In the genomic region with DNA sequence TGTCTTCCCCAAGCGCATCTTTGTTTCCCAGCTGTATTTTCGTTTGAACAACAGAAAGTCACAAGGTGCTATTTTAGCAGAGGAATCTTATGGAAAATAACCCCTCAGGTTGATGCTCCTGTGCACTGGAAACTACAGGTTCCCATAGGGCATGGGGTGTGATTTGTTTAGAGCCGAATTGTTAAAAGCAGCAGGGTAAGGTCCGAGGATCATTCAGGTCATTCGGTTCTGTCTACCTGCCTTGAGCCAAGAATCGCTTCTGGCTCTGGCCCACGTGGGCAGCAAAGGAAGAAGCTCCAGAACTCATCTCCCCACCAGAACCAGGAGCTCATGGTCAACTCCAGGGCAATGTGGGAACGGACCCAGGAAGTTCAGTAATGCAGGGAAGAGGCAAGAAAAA, we compare ENCODE assay signal across 22 cellular contexts.
DNase-seq lines count a peak whose midpoint lies in the region; ATAC-seq, FAIRE-seq and TF ChIP-seq lines count a peak whose summit lies in the region.
"Had no signal": no experiment of that assay in that cellular context is flagged by ENCODE, and none has a peak within 500 bp of the region (broad histone marks: within the 10 kb centered on the region; RNA-seq: fewer than 3 reads in every experiment).

No MANE protein-coding gene starts in this region.

- no peaks in the 10 kb centered on the region; the same call in 1 of the 2 replicates for H3K23me2 ChIP-seq in H1 (ENCODE audit: low read depth, low read length)

- no peaks in the 10 kb centered on the region for H3K79me2 ChIP-seq in H1 (ENCODE audit: control insufficient read depth in 1 of 2, insufficient read depth in 2 of 2, low read length in 2 of 2)

- H3K14ac ChIP-seq in H1 (ENCODE audit: insufficient read length): no peak overlapping the region
- H3K14ac ChIP-seq in mesenchymal stem cell (ENCODE audit: low read length in 2 of 2): no peak overlapping the region

- H2BK5ac ChIP-seq in H1 (ENCODE audit: low read depth, low read length) (no peak overlapping the region), mesenchymal stem cell (ENCODE audit: low read depth, low read length, poor library complexity, severe bottlenecking) (no peak overlapping the region)

- H3K18ac ChIP-seq in H1 (ENCODE audit: extremely low read depth, low read length): no peak overlapping the region
- H3K18ac ChIP-seq in mesenchymal stem cell (ENCODE audit: low read depth in 1 of 2, low read length in 2 of 2): no peak overlapping the region

- peak; percentile 18 for DNase-seq in activated CD8-positive, alpha-beta memory T cell treated with anti-CD3 and anti-CD28 coated beads, Interleukin-2, amount 10 ng/mL, durations not matched to agents 7 days and 5 days
- no peak for DNase-seq in activated CD8-positive, alpha-beta memory T cell treated with anti-CD3 and anti-CD28 coated beads, Interleukin-2, amount 50 U/mL, for 4 hours
- DNase-seq in H1 (ENCODE audit: low read depth in 1 of 2, low spot score in 2 of 2): no peak
- DNase-seq in mesenchymal stem cell: no peak
- no peak for DNase-seq in Right ventricle myocardium superior
- no peak for DNase-seq in NCI-H510A (lab: John Stamatoyannopoulos, UW)
- DNase-seq: Caco-2; CD4-positive, CD25-positive, alpha-beta regulatory T cell; CD8-positive, alpha-beta T cell; DMS153; DND-41; GM23248; H9; HFFc6 had no signal

- H3K9ac ChIP-seq in H1 (replicated peaks in 1 of 4; ENCODE audit: extremely low read depth in 1 of 4, low read depth in 3 of 4, low read length in 3 of 4): no peak overlapping the region
- no peak overlapping the region for H3K9ac ChIP-seq in mesenchymal stem cell (ENCODE audit: low read length)
- H3K9ac ChIP-seq: BLaER1, GM23248 had no signal

- no peaks in the 10 kb centered on the region for H4K20me1 ChIP-seq in H1 (replicated peaks in 1 of 2; ENCODE audit: control insufficient read depth in 1 of 2, insufficient read depth in 2 of 2, low read length in 2 of 2)
- H4K20me1 ChIP-seq: BLaER1 had no signal

- 0 out of 2 replicates have a peak overlapping the region, but pooled peaks have one; percentile 75 for H2BK12ac ChIP-seq in H1 (ENCODE audit: low read depth, low read length)
- H2BK12ac ChIP-seq in mesenchymal stem cell (ENCODE audit: low read length in 2 of 2): peak overlapping the region in 1 of 2 experiments; percentile 24

- H3K4ac ChIP-seq in H1 (replicated peaks; ENCODE audit: insufficient read length, low read depth, low read length): no peak overlapping the region
- no peak overlapping the region for H3K4ac ChIP-seq in mesenchymal stem cell (ENCODE audit: low read depth in 1 of 2, low read length in 2 of 2)

- peaks cover 29% of the 10 kb centered on the region for H3K27me3 Mint-ChIP-seq in activated CD8-positive, alpha-beta memory T cell treated with anti-CD3 and anti-CD28 coated beads, Interleukin-2, amount 10 ng/mL, durations not matched to agents 7 days and 5 days

- no peaks in the 10 kb centered on the region for H3K36me3 Mint-ChIP-seq in activated CD8-positive, alpha-beta memory T cell treated with anti-CD3 and anti-CD28 coated beads, Interleukin-2, amount 10 ng/mL, durations not matched to agents 7 days and 5 days
- H3K36me3 Mint-ChIP-seq: CD4-positive, CD25-positive, alpha-beta regulatory T cell; CD8-positive, alpha-beta T cell had no signal

- H3K27ac ChIP-seq in H1 (ENCODE audit: low read depth, low read length) (no peak overlapping the region), mesenchymal stem cell (ENCODE audit: low read length, poor library complexity, severe bottlenecking) (no peak overlapping the region)
- H3K27ac ChIP-seq: 22Rv1, BLaER1, C4-2B, GM23248 had no signal

- no peaks in the 10 kb centered on the region for H3K9me3 ChIP-seq in H1 (ENCODE audit: insufficient read depth in 2 of 2, low read depth in 1 of 2, low read length in 1 of 2)
- no peaks in the 10 kb centered on the region for H3K9me3 ChIP-seq in mesenchymal stem cell (ENCODE audit: control insufficient read depth, low read length)
- H3K9me3 ChIP-seq: BLaER1, Caco-2 had no signal

- TF ChIP-seq CTCF in H1 (IDR thresholded peaks at IDR 0.05; ENCODE audit: control extremely low read depth in 1 of 3, insufficient read depth in 1 of 3, low read depth in 1 of 3, low read length in 3 of 3): no peak

- ATAC-seq in activated CD8-positive, alpha-beta memory T cell treated with anti-CD3 and anti-CD28 coated beads, Interleukin-2, amount 10 ng/mL, durations not matched to agents 7 days and 5 days: no peak
- no peak for ATAC-seq in Right ventricle myocardium superior (ENCODE audit: poor library complexity)
- no peak for ATAC-seq in GM21619 (IDR thresholded peaks at IDR 0.05; ENCODE audit: unreplicated experiment)
- ATAC-seq: CD8-positive, alpha-beta T cell had no signal

- H3K56ac ChIP-seq in H1 (replicated peaks; ENCODE audit: insufficient read length, low read depth, low read length): no peak overlapping the region

- CTCF ChIA-PET in activated CD8-positive, alpha-beta memory T cell treated with anti-CD3 and anti-CD28 coated beads, Interleukin-2, amount 10 ng/mL, durations not matched to agents 7 days and 5 days (lab: Charles Lee): no interaction called here
- CTCF ChIA-PET in H1 (lab: Charles Lee; ENCODE audit: partially characterized antibody): interaction anchor here (0.7 to 2.1 kb wide), 4 partner anchors 28 to 122 kb away, joined by 3 to 5 read pairs (median 4); no protein-coding TSS in a partner anchor

- H3K9me3 Mint-ChIP-seq in activated CD8-positive, alpha-beta memory T cell treated with anti-CD3 and anti-CD28 coated beads, Interleukin-2, amount 10 ng/mL, durations not matched to agents 7 days and 5 days (ENCODE audit: low read depth): no peaks in the 10 kb centered on the region
- H3K9me3 Mint-ChIP-seq: CD8-positive, alpha-beta T cell; H9; HFFc6 had no signal

- POLR2A ChIA-PET in H1 (lab: Charles Lee; ENCODE audit: partially characterized antibody): interaction anchor here (2.1 kb wide), 1 partner anchor 11 kb away, joined by 4 read pairs; no protein-coding TSS in a partner anchor

- H2AFZ ChIP-seq in H1 (ENCODE audit: low read length): no peak overlapping the region
- no peak overlapping the region for H2AFZ ChIP-seq in mesenchymal stem cell (ENCODE audit: low read depth, low read length)
- H2AFZ ChIP-seq: GM23248 had no signal

- no peaks in the 10 kb centered on the region for H3K79me1 ChIP-seq in H1 (ENCODE audit: low read depth, low read length)
- no peaks in the 10 kb centered on the region for H3K79me1 ChIP-seq in mesenchymal stem cell (replicated peaks; ENCODE audit: low read length, poor library complexity, severe bottlenecking)

- no peak overlapping the region for H3K4me3 Mint-ChIP-seq in activated CD8-positive, alpha-beta memory T cell treated with anti-CD3 and anti-CD28 coated beads, Interleukin-2, amount 10 ng/mL, durations not matched to agents 7 days and 5 days
- H3K4me3 Mint-ChIP-seq: B cell; CD4-positive, CD25-positive, alpha-beta regulatory T cell; CD8-positive, alpha-beta T cell; H9; HFFc6 had no signal

- H3K4me1 Mint-ChIP-seq in activated CD8-positive, alpha-beta memory T cell treated with anti-CD3 and anti-CD28 coated beads, Interleukin-2, amount 10 ng/mL, durations not matched to agents 7 days and 5 days: no peaks in the 10 kb centered on the region
- H3K4me1 Mint-ChIP-seq: B cell; CD4-positive, CD25-positive, alpha-beta regulatory T cell had no signal

- H4K91ac ChIP-seq in H1 (replicated peaks; ENCODE audit: insufficient read length, low read length): no peak overlapping the region
- no peak overlapping the region for H4K91ac ChIP-seq in mesenchymal stem cell (ENCODE audit: low read length)

- WGBS in H1 (ENCODE audit: extremely low coverage in 1 of 2, insufficient coverage in 1 of 2, insufficient read length in 1 of 2, insufficient replicate concordance in 2 of 2, low coverage in 1 of 2, low lambda C conversion rate in 2 of 2, missing lambda C conversion rate in 1 of 2), 2 experiments: 92% methylated on average over 8 of the region's 8 CpGs; no CpG with 5 or more reads in 1 of the 2 experiments
- WGBS in mesenchymal stem cell: 98% methylated on average over 6 of the region's 8 CpGs

- H3K23ac ChIP-seq in H1 (ENCODE audit: insufficient read length) (no peak overlapping the region), mesenchymal stem cell (ENCODE audit: low read length in 2 of 2) (no peak overlapping the region)

- no peak overlapping the region for H4K5ac ChIP-seq in H1 (ENCODE audit: insufficient read length, low read depth, low read length)

- H2BK15ac ChIP-seq in H1 (ENCODE audit: low read length): no peak overlapping the region
- H2BK15ac ChIP-seq in mesenchymal stem cell (ENCODE audit: low read depth, poor library complexity, severe bottlenecking): no peak overlapping the region

- H3K4me3 ChIP-seq in H1 (ENCODE audit: extremely low read depth in 1 of 4, insufficient read depth in 2 of 4, low read depth in 3 of 4, low read length in 4 of 4) (no peak overlapping the region), mesenchymal stem cell (ENCODE audit: insufficient read depth in 1 of 2, low read depth in 1 of 2, low read length in 2 of 2) (no peak overlapping the region)
- H3K4me3 ChIP-seq: BLaER1, GM23248 had no signal

- no peak overlapping the region for H2BK20ac ChIP-seq in H1 (ENCODE audit: low read length)

- H2AK5ac ChIP-seq in H1 (ENCODE audit: low read depth, low read length): no peak overlapping the region
- peak overlapping the region; percentile 78 for H2AK5ac ChIP-seq in mesenchymal stem cell (ENCODE audit: low read length, severe bottlenecking)

- intact Hi-C loops in Right ventricle myocardium superior (cut with DNase I): no loop called here

- H3K27me3 ChIP-seq in H1 (replicated peaks in 1 of 4; ENCODE audit: control insufficient read depth in 3 of 4, extremely low read depth in 1 of 4, insufficient read depth in 3 of 4, low read length in 3 of 4): no peaks in the 10 kb centered on the region; a peak in 1 of 7 replicates
- no peaks in the 10 kb centered on the region for H3K27me3 ChIP-seq in mesenchymal stem cell (ENCODE audit: control insufficient read depth in 1 of 2, insufficient read depth in 1 of 2, low read length in 2 of 2)
- H3K27me3 ChIP-seq: BLaER1 had no signal

- TF ChIP-seq EP300 in H1 (IDR thresholded peaks at IDR 0.05; ENCODE audit: borderline replicate concordance in 1 of 2, low read depth in 2 of 2, low read length in 2 of 2): no peak

- H4K8ac ChIP-seq in H1 (ENCODE audit: extremely low read depth, insufficient read depth, low read length) (no peak overlapping the region), mesenchymal stem cell (ENCODE audit: low read length) (no peak overlapping the region)

- no peak for TF ChIP-seq RAD21 in H1 (IDR thresholded peaks at IDR 0.05 in 1 of 2, conservative IDR thresholded peaks at IDR 0.05 in 1 of 2; ENCODE audit: low read depth in 2 of 2, low read length in 2 of 2)

- FAIRE-seq in H1 (lab: Jason Lieb, UNC): no peak
- FAIRE-seq: A204.1, G401.6, GM12892 had no signal

- H3K36me3 ChIP-seq in H1 (ENCODE audit: control insufficient read depth in 2 of 4, insufficient read depth in 4 of 4, low read length in 3 of 4): no peaks in the 10 kb centered on the region
- no peaks in the 10 kb centered on the region for H3K36me3 ChIP-seq in mesenchymal stem cell (ENCODE audit: control insufficient read depth in 1 of 2, insufficient read depth in 2 of 2, low read depth in 1 of 2, low read length in 2 of 2)
- H3K36me3 ChIP-seq: BLaER1 had no signal

- H3K27ac Mint-ChIP-seq in activated CD8-positive, alpha-beta memory T cell treated with anti-CD3 and anti-CD28 coated beads, Interleukin-2, amount 10 ng/mL, durations not matched to agents 7 days and 5 days: no peak overlapping the region
- H3K27ac Mint-ChIP-seq: B cell; CD8-positive, alpha-beta T cell; H9; HFFc6 had no signal

- H3K4me2 ChIP-seq in H1 (ENCODE audit: insufficient read depth in 1 of 2, low read depth in 2 of 2, low read length in 2 of 2) (no peak overlapping the region), mesenchymal stem cell (ENCODE audit: low read length, poor library complexity, severe bottlenecking) (no peak overlapping the region)
- H3K4me2 ChIP-seq: BLaER1 had no signal

- no peak overlapping the region for H2BK120ac ChIP-seq in H1 (replicated peaks; ENCODE audit: low read depth, low read length)
- no peak overlapping the region for H2BK120ac ChIP-seq in mesenchymal stem cell (ENCODE audit: low read depth, low read length)

- H3K4me1 ChIP-seq in H1 (replicated peaks in 1 of 4; ENCODE audit: control insufficient read depth in 3 of 4, insufficient read depth in 4 of 4, low read length in 3 of 4) (no peaks in the 10 kb centered on the region), mesenchymal stem cell (ENCODE audit: control insufficient read depth, insufficient read depth, low read depth, low read length) (peaks cover 12% of the 10 kb centered on the region)
- H3K4me1 ChIP-seq: BLaER1, Caco-2 had no signal

- TF ChIP-seq POLR2A in H1 (IDR thresholded peaks at IDR 0.05; ENCODE audit: control extremely low read depth in 1 of 2, low read depth in 2 of 2, low read length in 2 of 2): no peak
